In genomic region chr1:36157973-36158826, GRCh38 we compare ENCODE assay signal across 8 cellular contexts. TPM values are rescaled to one million over a fixed set of nuclear protein-coding genes. Genes with fewer than 3 reads are reported as not detected.
A peak's percentile ranks its signal among the peaks of the same experiment; 100 is the strongest.
DNase-seq lines count a peak whose midpoint lies in the region; ATAC-seq, FAIRE-seq and TF ChIP-seq lines count a peak whose summit lies in the region.

No MANE protein-coding gene starts in this region.

- H3K4me2 ChIP-seq in SK-N-SH = peak overlapping the region; percentile 76

- peaks cover 67% of the 10 kb centered on the region for H3K4me1 Mint-ChIP-seq in activated naive CD8-positive, alpha-beta T cell (ENCODE audit: low read depth)

- TF ChIP-seq EP300 in SK-N-SH (IDR thresholded peaks at IDR 0.05; ENCODE audit: borderline replicate concordance in 1 of 2, low read depth in 1 of 2, low read length in 1 of 2) = no peak

- DNase-seq in SK-N-SH (no peak), kidney (no peak), COLO829 (ENCODE audit: low spot score) (no peak)
- no peak for DNase-seq in stimulated activated CD4-positive, alpha-beta T cell treated with anti-CD3 and anti-CD28 coated beads, Interleukin-4, amount 100 ng/mL, for 1 hour

- peaks cover 4% of the 10 kb centered on the region for H3K36me3 Mint-ChIP-seq in activated naive CD8-positive, alpha-beta T cell

- H3K27me3 ChIP-seq in SK-N-SH (ENCODE audit: insufficient read depth) = no peaks in the 10 kb centered on the region

- H3K4me3 Mint-ChIP-seq in activated naive CD8-positive, alpha-beta T cell = peak overlapping the region; percentile 93

- H3K9me3 ChIP-seq in SK-N-SH (no peaks in the 10 kb centered on the region), kidney (ENCODE audit: control insufficient read depth in 1 of 2, low read length in 2 of 2) (no peaks in the 10 kb centered on the region)

- H3K27ac ChIP-seq in SK-N-SH (ENCODE audit: low read depth in 2 of 2, low read length in 1 of 2) (peak overlapping the region in 1 of 2 experiments; percentile 90; a peak in 2 of 4 replicates), kidney (ENCODE audit: low read depth in 2 of 2, low read length in 2 of 2) (peak overlapping the region; percentile 18 to 94), temporal lobe (ENCODE audit: low read depth, low read length) (peak overlapping the region; percentile 100)

- no peaks in the 10 kb centered on the region for H3K9me2 ChIP-seq in SK-N-SH

- no peaks in the 10 kb centered on the region for H3K9me3 Mint-ChIP-seq in activated naive CD8-positive, alpha-beta T cell (ENCODE audit: low read depth)

- no peak for TF ChIP-seq RAD21 in SK-N-SH (IDR thresholded peaks at IDR 0.05; ENCODE audit: low read length)

- POLR2A ChIA-PET in SK-N-SH (lab: Yijun Ruan, JAX) = no interaction called here

- H4K20me1 ChIP-seq in SK-N-SH (ENCODE audit: insufficient read depth) = peaks cover 62% of the 10 kb centered on the region

- peak overlapping the region; percentile 96 for H3K27ac Mint-ChIP-seq in activated naive CD8-positive, alpha-beta T cell

- H3K4me1 ChIP-seq in SK-N-SH (ENCODE audit: control insufficient read depth in 1 of 2, insufficient read depth in 2 of 2, low read depth in 1 of 2, low read length in 1 of 2) (peaks cover 39 to 55% of the 10 kb centered on the region in 2 experiments), kidney (ENCODE audit: control insufficient read depth in 1 of 2, insufficient read depth in 1 of 2, low read depth in 1 of 2, low read length in 2 of 2) (peaks cover 28 to 38% of the 10 kb centered on the region in 2 donors)

- H3K36me3 ChIP-seq in SK-N-SH (replicated peaks in 1 of 2; ENCODE audit: control insufficient read depth in 1 of 2, insufficient read depth in 2 of 2, low read length in 1 of 2) (peaks cover 8 to 15% of the 10 kb centered on the region in 2 experiments), kidney (ENCODE audit: control insufficient read depth in 1 of 2, insufficient read depth in 2 of 2, low read length in 2 of 2) (peaks cover 0 to 5% of the 10 kb centered on the region in 2 donors)

- 81% methylated on average over 8 of the region's 9 CpGs for WGBS in SK-N-SH (ENCODE audit: low lambda C conversion rate)

- H3K9ac ChIP-seq in SK-N-SH (peak overlapping the region; percentile 98), kidney (ENCODE audit: low read length in 2 of 2) (peak overlapping the region in 1 of 2 donors; percentile 78)

- intact Hi-C loops in kidney (cut with DNase I) = no loop called here

- H3K4me3 ChIP-seq in SK-N-SH (ENCODE audit: low read depth in 2 of 2, low read length in 1 of 2) (peak overlapping the region; percentile 87 to 99), kidney (ENCODE audit: low read length in 2 of 2) (peak overlapping the region in 1 of 2 donors; percentile 87)

- H3K79me2 ChIP-seq in SK-N-SH (ENCODE audit: insufficient read depth) = peaks cover 84% of the 10 kb centered on the region

- H2AFZ ChIP-seq in SK-N-SH (ENCODE audit: low read depth) = no peak overlapping the region

- CTCF ChIA-PET in SK-N-SH (lab: Yijun Ruan, JAX) = interaction anchor here (1.6 to 5.6 kb wide), 4 partner anchors 8 to 30 kb away, joined by 3 to 49 read pairs (median 46); partner anchors contain the start of gene TRAPPC3

- FAIRE-seq in kidney (lab: Jason Lieb, UNC) = no peak

- H3F3A ChIP-seq in SK-N-SH (replicated peaks; ENCODE audit: insufficient read depth) = peaks cover 5% of the 10 kb centered on the region

- TF ChIP-seq CTCF in SK-N-SH (IDR thresholded peaks at IDR 0.05) (no peak), kidney (IDR thresholded peaks at IDR 0.05; ENCODE audit: borderline replicate concordance, extremely low read depth, insufficient read depth) (no peak)

- H3K27me3 Mint-ChIP-seq in activated naive CD8-positive, alpha-beta T cell = no peaks in the 10 kb centered on the region

- ATAC-seq in SK-N-SH treated with all-trans-retinoic acid at 6 μM for 48 hours (no peak), HG02840 (IDR thresholded peaks at IDR 0.05; ENCODE audit: low FRiP score, unreplicated experiment) (no peak)

TF ChIP-seq in SK-N-SH, 30 proteins besides CTCF, POLR2A, EP300 and RAD21:
- TF ChIP-seq USF2 (IDR thresholded peaks at IDR 0.05; ENCODE audit: borderline replicate concordance, low read depth, low read length) (no peak), NRF1 (IDR thresholded peaks at IDR 0.05; ENCODE audit: low read depth, low read length) (no peak)

TF ChIP-seq in SK-N-SH treated with all-trans-retinoic acid at 6 μM for 48 hours, 23 proteins besides CTCF, POLR2A, EP300 and RAD21:
- no peak for TF ChIP-seq TCF4 (CRISPR knock-in tag; IDR thresholded peaks at IDR 0.05; ENCODE audit: borderline replicate concordance)
TF ChIP-seq in SK-N-SH treated with all-trans-retinoic acid at 6 μM for 48 hours: peak in this region for 0.

RNA-seq across cellular contexts. Expression of gene MAP7D1, which starts 2.2 kb away (rescaled TPM):
- polyA plus RNA-seq in SK-N-SH (2012; rRNA removed) (40.6 and 69.9 TPM in 2 replicates), kidney (ENCODE audit: insufficient read depth, low read depth, low replicate concordance) (47.5 TPM)
- polyA plus RNA-seq in SK-N-SH (2012; cell fraction: cytosol; rRNA removed) = 78.2 and 85.1 TPM in 2 replicates
- polyA plus RNA-seq in SK-N-SH (2012; cell fraction: nucleus; rRNA removed) = 137 and 148 TPM in 2 replicates
- total RNA-seq in kidney (78.7 TPM), temporal lobe (52.9 TPM)

RNA-seq across cellular contexts. Expression of gene TRAPPC3, which starts 8.9 kb away (rescaled TPM):
- 149 and 169 TPM in 2 replicates for polyA plus RNA-seq in SK-N-SH (2012; rRNA removed)
- 172 and 173 TPM in 2 replicates for polyA plus RNA-seq in SK-N-SH (2012; cell fraction: cytosol; rRNA removed)
- 83.1 and 92.3 TPM in 2 replicates for polyA plus RNA-seq in SK-N-SH (2012; cell fraction: nucleus; rRNA removed)
- 58.4 TPM for total RNA-seq in kidney
- polyA plus RNA-seq in kidney (ENCODE audit: insufficient read depth, low read depth, low replicate concordance) = 102 TPM
- 40.8 TPM for total RNA-seq in temporal lobe

RNA-seq across cellular contexts. Expression of gene COL8A2, which starts 33.2 kb away (rescaled TPM):
- polyA plus RNA-seq in SK-N-SH (2012; rRNA removed) = 2.6 and 3.1 TPM in 2 replicates
- polyA plus RNA-seq in SK-N-SH (2012; cell fraction: cytosol; rRNA removed) = 1.6 and 2.6 TPM in 2 replicates
- 2.3 and 2.6 TPM in 2 replicates for polyA plus RNA-seq in SK-N-SH (2012; cell fraction: nucleus; rRNA removed)
- 6.4 TPM for total RNA-seq in kidney
- polyA plus RNA-seq in kidney (ENCODE audit: insufficient read depth, low read depth, low replicate concordance) = 0.90 TPM
- total RNA-seq in temporal lobe = 0.98 TPM
